In the genomic region with DNA sequence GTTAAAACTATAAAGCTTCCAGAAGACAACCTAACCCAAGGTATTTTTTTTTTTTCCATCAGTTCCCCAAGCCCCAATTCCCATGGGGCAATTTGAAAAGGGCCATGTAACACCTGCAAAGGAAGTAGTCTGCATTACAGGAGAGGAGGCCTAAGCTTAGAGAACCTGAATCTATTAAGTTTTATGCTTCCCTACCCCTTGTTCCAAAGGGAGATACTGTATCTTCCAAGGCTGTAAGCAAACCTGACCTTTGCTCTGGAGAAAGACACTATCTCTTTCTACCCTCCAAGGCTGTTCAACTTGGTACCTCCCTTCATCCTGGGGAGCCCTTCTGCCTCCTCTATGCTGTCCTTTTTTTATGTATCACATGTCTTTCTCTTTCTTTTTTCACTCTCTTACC, we compare ENCODE assay signal across 1 cellular context.
TF ChIP-seq lines count a peak whose summit lies in the region.

No MANE protein-coding gene starts in this region.

TF ChIP-seq in H1, 55 proteins besides CTCF, POLR2A, EP300 and RAD21:
- TF ChIP-seq SP4 (IDR thresholded peaks at IDR 0.05; ENCODE audit: low read length): no peak
- peak; percentile 93 for TF ChIP-seq TCF12 (IDR thresholded peaks at IDR 0.05; ENCODE audit: low read depth, low read length)
